ENCODE assay signal across 20 cellular contexts in genomic region chr12:130457215-130457614, GRCh38.
"Had no signal": no experiment of that assay in that cellular context is flagged by ENCODE, and none has a peak within 500 bp of the region (broad histone marks: within the 10 kb centered on the region; RNA-seq: fewer than 3 reads in every experiment).

No MANE protein-coding gene starts in this region.

- ATAC-seq: activated T-cell treated with anti-CD3 and anti-CD28 coated beads, Interleukin-2, amount 50 U/mL, for 4 hours; PC-3; T-helper 17 cell had no signal

- H3K4me3 Mint-ChIP-seq: activated B cell treated with CpG ODN at 0.5 μM for 24 hours; activated CD4-positive, alpha-beta memory T cell treated with anti-CD3 and anti-CD28 coated beads for 36 hours; activated CD4-positive, alpha-beta T cell treated with anti-CD3 and anti-CD28 coated beads, Interleukin-2, amount 10 ng/mL, durations not matched to agents 7 days and 5 days; activated naive CD8-positive, alpha-beta T cell; activated T-cell treated with anti-CD3 and anti-CD28 coated beads, Interleukin-2, amount 50 U/mL, for 4 hours; brain; central memory CD8-positive, alpha-beta T cell; T-helper 17 cell had no signal

- FAIRE-seq: astrocyte had no signal

- DNase-seq: activated B cell treated with CpG ODN at 0.5 μM for 24 hours; activated CD4-positive, alpha-beta memory T cell treated with anti-CD3 and anti-CD28 coated beads for 36 hours; activated CD4-positive, alpha-beta T cell treated with anti-CD3 and anti-CD28 coated beads for 1 hour; activated CD4-positive, alpha-beta T cell treated with anti-CD3 and anti-CD28 coated beads, Interleukin-2, amount 10 ng/mL, durations not matched to agents 7 days and 5 days; activated CD8-positive, alpha-beta memory T cell treated with anti-CD3 and anti-CD28 coated beads for 24 hours; activated effector memory CD4-positive, alpha-beta T cell treated with anti-CD3 and anti-CD28 coated beads, Interleukin-2, amount 50 U/mL, for 16 hours; activated naive CD4-positive, alpha-beta T cell treated with Interleukin-2 at 50 U/mL for 16 hours; activated T-cell treated with anti-CD3 and anti-CD28 coated beads, Interleukin-2, amount 50 U/mL, for 4 hours; NCI-H1048; NCI-H146; NCI-H1930; NCI-H69; PC-3; SIG-M5; T-helper 17 cell; T-helper 9 cell had no signal

- H3K9me3 Mint-ChIP-seq: activated B cell treated with CpG ODN at 0.5 μM for 24 hours; activated CD4-positive, alpha-beta memory T cell treated with anti-CD3 and anti-CD28 coated beads for 36 hours; activated CD4-positive, alpha-beta T cell treated with anti-CD3 and anti-CD28 coated beads, Interleukin-2, amount 10 ng/mL, durations not matched to agents 7 days and 5 days; activated T-cell treated with anti-CD3 and anti-CD28 coated beads, Interleukin-2, amount 50 U/mL, for 4 hours; central memory CD8-positive, alpha-beta T cell had no signal

- H3K36me3 Mint-ChIP-seq: activated CD4-positive, alpha-beta memory T cell treated with anti-CD3 and anti-CD28 coated beads for 36 hours; activated naive CD8-positive, alpha-beta T cell; brain had no signal

- H3K27ac Mint-ChIP-seq: activated B cell treated with CpG ODN at 0.5 μM for 24 hours; activated CD4-positive, alpha-beta memory T cell treated with anti-CD3 and anti-CD28 coated beads for 36 hours; activated CD4-positive, alpha-beta T cell treated with anti-CD3 and anti-CD28 coated beads, Interleukin-2, amount 10 ng/mL, durations not matched to agents 7 days and 5 days; activated naive CD8-positive, alpha-beta T cell; T-helper 17 cell had no signal

- H3K27me3 Mint-ChIP-seq: activated B cell treated with CpG ODN at 0.5 μM for 24 hours; activated CD4-positive, alpha-beta memory T cell treated with anti-CD3 and anti-CD28 coated beads for 36 hours; activated CD4-positive, alpha-beta T cell treated with anti-CD3 and anti-CD28 coated beads, Interleukin-2, amount 10 ng/mL, durations not matched to agents 7 days and 5 days; activated naive CD8-positive, alpha-beta T cell; brain; central memory CD8-positive, alpha-beta T cell; T-helper 17 cell had no signal

- H3K4me1 Mint-ChIP-seq: activated B cell treated with CpG ODN at 0.5 μM for 24 hours; activated CD4-positive, alpha-beta T cell treated with anti-CD3 and anti-CD28 coated beads, Interleukin-2, amount 10 ng/mL, durations not matched to agents 7 days and 5 days; central memory CD8-positive, alpha-beta T cell; T-helper 17 cell had no signal
